In genomic region chr3:153958635-153959320, GRCh38 we compare ENCODE assay signal across 15 cellular contexts.
DNase-seq lines count a peak whose midpoint lies in the region; ATAC-seq and TF ChIP-seq lines count a peak whose summit lies in the region.
"Had no signal": no experiment of that assay in that cellular context is flagged by ENCODE, and none has a peak within 500 bp of the region (broad histone marks: within the 10 kb centered on the region; RNA-seq: fewer than 3 reads in every experiment).

No MANE protein-coding gene starts in this region.

- H3K36me3 ChIP-seq in SK-N-SH (replicated peaks in 1 of 2; ENCODE audit: control insufficient read depth in 1 of 2, insufficient read depth in 2 of 2, low read length in 1 of 2), result no peaks in the 10 kb centered on the region
- H3K36me3 ChIP-seq: BLaER1, cardiac muscle cell, thoracic aorta had no signal

- H3K27me3 ChIP-seq in SK-N-SH (ENCODE audit: insufficient read depth), result no peaks in the 10 kb centered on the region
- H3K27me3 ChIP-seq: BLaER1, cardiac muscle cell had no signal

- peak; percentile 3 for DNase-seq in SK-N-SH
- DNase-seq in fibroblast of gingiva (ENCODE audit: low read depth), result peak; percentile 6
- no peak for DNase-seq in mesothelial cell of epicardium (ENCODE audit: low spot score in 2 of 2, unreplicated experiment in 2 of 2)
- no peak for DNase-seq in T-cell
- DNase-seq in GM10248 (ENCODE audit: extremely low spot score), result no peak
- DNase-seq in NCI-H774 (lab: John Stamatoyannopoulos, UW), result no peak
- DNase-seq: activated naive CD4-positive, alpha-beta T cell treated with anti-CD3 and anti-CD28 coated beads, Interleukin-2, amount 50 U/mL, for 16 hours; activated T-cell treated with anti-CD3 and anti-CD28 coated beads, Interleukin-2, amount 50 U/mL, for 1 hour; hypothalamus; NCI-H1417 had no signal

- CTCF ChIA-PET in SK-N-SH (lab: Yijun Ruan, JAX) (interaction anchor here (1.9 kb wide), 1 partner anchor 12 kb away, joined by 5 read pairs; no protein-coding TSS in a partner anchor), T-cell (lab: Charles Lee) (no interaction called here), GM10248 (lab: Yijun Ruan, JAX) (interaction anchor here (1.0 to 4.0 kb wide), 3 partner anchors 10 to 16 kb away, joined by 3 to 20 read pairs (median 3); no protein-coding TSS in a partner anchor)

- H3K27ac Mint-ChIP-seq in mesothelial cell of epicardium, result peak overlapping the region; percentile 59
- H3K27ac Mint-ChIP-seq in T-cell, result no peak overlapping the region

- H2AFZ ChIP-seq in SK-N-SH (ENCODE audit: low read depth), result no peak overlapping the region

- no peak overlapping the region for H3K4me3 Mint-ChIP-seq in mesothelial cell of epicardium
- no peak overlapping the region for H3K4me3 Mint-ChIP-seq in T-cell
- H3K4me3 Mint-ChIP-seq: neural crest cell had no signal

- H3K9ac ChIP-seq in SK-N-SH, result no peak overlapping the region
- H3K9ac ChIP-seq: BLaER1 had no signal

- peak overlapping the region in 1 of 2 experiments; percentile 65; a peak in 2 of 4 replicates for H3K27ac ChIP-seq in SK-N-SH (ENCODE audit: low read depth in 2 of 2, low read length in 1 of 2)
- H3K27ac ChIP-seq: BLaER1, cardiac muscle cell, thoracic aorta had no signal

- H3F3A ChIP-seq in SK-N-SH (replicated peaks; ENCODE audit: insufficient read depth), result no peaks in the 10 kb centered on the region

- no peak overlapping the region for H3K4me2 ChIP-seq in SK-N-SH
- H3K4me2 ChIP-seq: BLaER1 had no signal

- H3K36me3 Mint-ChIP-seq in mesothelial cell of epicardium (no peaks in the 10 kb centered on the region), T-cell (no peaks in the 10 kb centered on the region)

- H3K4me3 ChIP-seq in SK-N-SH (ENCODE audit: low read depth in 2 of 2, low read length in 1 of 2), result no peak overlapping the region
- H3K4me3 ChIP-seq: BLaER1, cardiac muscle cell, thoracic aorta had no signal

- POLR2A ChIA-PET in SK-N-SH (lab: Yijun Ruan, JAX), result no interaction called here
- POLR2A ChIA-PET in T-cell (lab: Charles Lee), result interaction anchor here in 1 of 2 donors (0.7 kb wide), 1 partner anchor 88 kb away, joined by 3 read pairs; no protein-coding TSS in a partner anchor
- POLR2A ChIA-PET in GM10248 (lab: Yijun Ruan, JAX), result no interaction called here

- peaks cover 14% of the 10 kb centered on the region for H3K27me3 Mint-ChIP-seq in mesothelial cell of epicardium (ENCODE audit: low read depth)
- H3K27me3 Mint-ChIP-seq in T-cell, result peaks cover 8 to 13% of the 10 kb centered on the region in 2 donors

- no peak for TF ChIP-seq RAD21 in SK-N-SH (IDR thresholded peaks at IDR 0.05; ENCODE audit: low read length)

- H3K9me3 ChIP-seq in SK-N-SH, result no peaks in the 10 kb centered on the region
- H3K9me3 ChIP-seq: BLaER1, thoracic aorta had no signal

- H3K4me1 Mint-ChIP-seq in mesothelial cell of epicardium, result peaks cover 6% of the 10 kb centered on the region
- no peaks in the 10 kb centered on the region for H3K4me1 Mint-ChIP-seq in T-cell
- H3K4me1 Mint-ChIP-seq: neural crest cell had no signal

- WGBS in SK-N-SH (ENCODE audit: low lambda C conversion rate), result 52% methylated on average over 5 of the region's 5 CpGs

- ATAC-seq in HG02610 (IDR thresholded peaks at IDR 0.05; ENCODE audit: unreplicated experiment) (peak; percentile 37), T-cell (replicated peaks in 1 of 4) (no peak)

- H3K9me3 Mint-ChIP-seq in mesothelial cell of epicardium (no peaks in the 10 kb centered on the region), T-cell (no peaks in the 10 kb centered on the region)
- H3K9me3 Mint-ChIP-seq: neural crest cell had no signal

- H3K4me1 ChIP-seq in SK-N-SH (ENCODE audit: control insufficient read depth in 1 of 2, insufficient read depth in 2 of 2, low read depth in 1 of 2, low read length in 1 of 2), result peaks cover 0 to 2% of the 10 kb centered on the region in 2 experiments; a peak in 2 of 4 replicates
- H3K4me1 ChIP-seq: BLaER1 had no signal

- TF ChIP-seq CTCF in SK-N-SH (IDR thresholded peaks at IDR 0.05) (no peak), mesothelial cell of epicardium (IDR thresholded peaks at IDR 0.05; ENCODE audit: unreplicated experiment) (no peak), GM10248 (IDR thresholded peaks at IDR 0.05; ENCODE audit: control extremely low read depth, extremely low read depth, low read depth, missing control alignments) (no peak)

- no peaks in the 10 kb centered on the region for H3K79me2 ChIP-seq in SK-N-SH (ENCODE audit: insufficient read depth)

- H3K9me2 ChIP-seq in SK-N-SH, result no peaks in the 10 kb centered on the region

- TF ChIP-seq EP300 in SK-N-SH (IDR thresholded peaks at IDR 0.05; ENCODE audit: borderline replicate concordance in 1 of 2, low read depth in 1 of 2, low read length in 1 of 2), result no peak

- no peaks in the 10 kb centered on the region for H4K20me1 ChIP-seq in SK-N-SH (ENCODE audit: insufficient read depth)
- H4K20me1 ChIP-seq: BLaER1 had no signal

TF ChIP-seq in SK-N-SH, 30 proteins besides CTCF, POLR2A, EP300 and RAD21 (continues in another document):
- TF ChIP-seq NRF1 (IDR thresholded peaks at IDR 0.05; ENCODE audit: low read depth, low read length) (no peak), FOXJ3 (CRISPR knock-in tag; IDR thresholded peaks at IDR 0.05) (no peak), RFX5 (IDR thresholded peaks at IDR 0.05; ENCODE audit: low read length) (no peak), SMC3 (IDR thresholded peaks at IDR 0.05; ENCODE audit: low read depth, low read length) (no peak), TAF1 (IDR thresholded peaks at IDR 0.05; ENCODE audit: borderline replicate concordance, low read depth, low read length) (no peak), YY1 (IDR thresholded peaks at IDR 0.05; ENCODE audit: low read depth) (no peak), FOSL2 (IDR thresholded peaks at IDR 0.05; ENCODE audit: borderline replicate concordance, low read depth) (no peak), TEAD4 (IDR thresholded peaks at IDR 0.05; ENCODE audit: borderline replicate concordance, insufficient read depth) (no peak), POLR2AphosphoS5 (IDR thresholded peaks at IDR 0.05; ENCODE audit: low read depth, low read length) (no peak), SIN3A (IDR thresholded peaks at IDR 0.05; ENCODE audit: borderline replicate concordance, low read depth, low read length) (no peak), ELF1 (IDR thresholded peaks at IDR 0.05) (no peak), MXI1 (IDR thresholded peaks at IDR 0.05; ENCODE audit: low read depth, low read length) (no peak), FOXM1 (IDR thresholded peaks at IDR 0.05; ENCODE audit: low read depth) (no peak), JUND (IDR thresholded peaks at IDR 0.05) (no peak), GABPA (IDR thresholded peaks at IDR 0.05; ENCODE audit: low read depth) (no peak)
- TF ChIP-seq, protein P1, sequence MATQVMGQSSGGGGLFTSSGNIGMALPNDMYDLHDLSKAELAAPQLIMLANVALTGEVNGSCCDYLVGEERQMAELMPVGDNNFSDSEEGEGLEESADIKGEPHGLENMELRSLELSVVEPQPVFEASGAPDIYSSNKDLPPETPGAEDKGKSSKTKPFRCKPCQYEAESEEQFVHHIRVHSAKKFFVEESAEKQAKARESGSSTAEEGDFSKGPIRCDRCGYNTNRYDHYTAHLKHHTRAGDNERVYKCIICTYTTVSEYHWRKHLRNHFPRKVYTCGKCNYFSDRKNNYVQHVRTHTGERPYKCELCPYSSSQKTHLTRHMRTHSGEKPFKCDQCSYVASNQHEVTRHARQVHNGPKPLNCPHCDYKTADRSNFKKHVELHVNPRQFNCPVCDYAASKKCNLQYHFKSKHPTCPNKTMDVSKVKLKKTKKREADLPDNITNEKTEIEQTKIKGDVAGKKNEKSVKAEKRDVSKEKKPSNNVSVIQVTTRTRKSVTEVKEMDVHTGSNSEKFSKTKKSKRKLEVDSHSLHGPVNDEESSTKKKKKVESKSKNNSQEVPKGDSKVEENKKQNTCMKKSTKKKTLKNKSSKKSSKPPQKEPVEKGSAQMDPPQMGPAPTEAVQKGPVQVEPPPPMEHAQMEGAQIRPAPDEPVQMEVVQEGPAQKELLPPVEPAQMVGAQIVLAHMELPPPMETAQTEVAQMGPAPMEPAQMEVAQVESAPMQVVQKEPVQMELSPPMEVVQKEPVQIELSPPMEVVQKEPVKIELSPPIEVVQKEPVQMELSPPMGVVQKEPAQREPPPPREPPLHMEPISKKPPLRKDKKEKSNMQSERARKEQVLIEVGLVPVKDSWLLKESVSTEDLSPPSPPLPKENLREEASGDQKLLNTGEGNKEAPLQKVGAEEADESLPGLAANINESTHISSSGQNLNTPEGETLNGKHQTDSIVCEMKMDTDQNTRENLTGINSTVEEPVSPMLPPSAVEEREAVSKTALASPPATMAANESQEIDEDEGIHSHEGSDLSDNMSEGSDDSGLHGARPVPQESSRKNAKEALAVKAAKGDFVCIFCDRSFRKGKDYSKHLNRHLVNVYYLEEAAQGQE (IDR thresholded peaks at IDR 0.05; ENCODE audit: low read depth, low read length), result no peak
- TF ChIP-seq, protein P2, sequence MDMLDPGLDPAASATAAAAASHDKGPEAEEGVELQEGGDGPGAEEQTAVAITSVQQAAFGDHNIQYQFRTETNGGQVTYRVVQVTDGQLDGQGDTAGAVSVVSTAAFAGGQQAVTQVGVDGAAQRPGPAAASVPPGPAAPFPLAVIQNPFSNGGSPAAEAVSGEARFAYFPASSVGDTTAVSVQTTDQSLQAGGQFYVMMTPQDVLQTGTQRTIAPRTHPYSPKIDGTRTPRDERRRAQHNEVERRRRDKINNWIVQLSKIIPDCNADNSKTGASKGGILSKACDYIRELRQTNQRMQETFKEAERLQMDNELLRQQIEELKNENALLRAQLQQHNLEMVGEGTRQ (IDR thresholded peaks at IDR 0.05; ENCODE audit: borderline replicate concordance, low read depth, low read length), result no peak
- TF ChIP-seq, protein P3, sequence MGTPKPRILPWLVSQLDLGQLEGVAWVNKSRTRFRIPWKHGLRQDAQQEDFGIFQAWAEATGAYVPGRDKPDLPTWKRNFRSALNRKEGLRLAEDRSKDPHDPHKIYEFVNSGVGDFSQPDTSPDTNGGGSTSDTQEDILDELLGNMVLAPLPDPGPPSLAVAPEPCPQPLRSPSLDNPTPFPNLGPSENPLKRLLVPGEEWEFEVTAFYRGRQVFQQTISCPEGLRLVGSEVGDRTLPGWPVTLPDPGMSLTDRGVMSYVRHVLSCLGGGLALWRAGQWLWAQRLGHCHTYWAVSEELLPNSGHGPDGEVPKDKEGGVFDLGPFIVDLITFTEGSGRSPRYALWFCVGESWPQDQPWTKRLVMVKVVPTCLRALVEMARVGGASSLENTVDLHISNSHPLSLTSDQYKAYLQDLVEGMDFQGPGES (IDR thresholded peaks at IDR 0.05; ENCODE audit: low read depth, low read length), result no peak

Comparison
In these comparisons a context has a peak if more than half of its experiments do, and no peak if none do; other contexts are left out.
1. DNase-seq: peak in SK-N-SH (single experiment) and fibroblast of gingiva (single experiment); none in mesothelial cell of epicardium (0 of 2), T-cell (0 of 34), GM10248 (single experiment) and NCI-H774 (single experiment).
2. CTCF ChIA-PET loops: an anchor here in SK-N-SH (1.9 kb wide) and GM10248 (1.0 to 4.0 kb wide); none called in T-cell.